Comparison of ENCODE assay signal across 23 cellular contexts in genomic region chrX:28589048-28589447, GRCh38. TPM values are rescaled to one million over a fixed set of nuclear protein-coding genes. Genes with fewer than 3 reads are reported as not detected.
DNase-seq lines count a peak whose midpoint lies in the region; TF ChIP-seq lines count a peak whose summit lies in the region.
"Had no signal": no experiment of that assay in that cellular context is flagged by ENCODE, and none has a peak within 500 bp of the region (broad histone marks: within the 10 kb centered on the region; RNA-seq: fewer than 3 reads in every experiment).

No MANE protein-coding gene starts in this region.

- TF ChIP-seq CTCF in fibroblast of the aortic adventitia (IDR thresholded peaks at IDR 0.05; ENCODE audit: insufficient read depth, low read length) (no peak), lower leg skin (IDR thresholded peaks at IDR 0.05) (no peak)

- DNase-seq in H7: no peak
- no peak for DNase-seq in fibroblast of the aortic adventitia (ENCODE audit: low read depth)
- no peak for DNase-seq in A172 (ENCODE audit: low spot score)
- no peak for DNase-seq in lower leg skin (ENCODE audit: low spot score in 2 of 2)
- DNase-seq in SJCRH30: no peak
- DNase-seq in NCI-H146 treated with DMSO at 0.1 percent for 48 hours (lab: John Stamatoyannopoulos, UW; ENCODE audit: unreplicated experiment): no peak
- DNase-seq: activated CD4-positive, alpha-beta memory T cell treated with anti-CD3 and anti-CD28 coated beads, Interleukin-2, amount 10 ng/mL, durations not matched to agents 7 days and 5 days; activated T-cell treated with anti-CD3 and anti-CD28 coated beads, Interleukin-2, amount 50 U/mL, for 72 hours; AML-193; Caco-2; immature natural killer cell; mesenchymal stem cell; MM.1S; NCI-H187; NCI-H345; nephron progenitor cell; stimulated activated naive CD8-positive, alpha-beta T cell treated with anti-CD3 and anti-CD28 coated beads, Interleukin-15, amount 100 ng/mL, for 72 hours; T-cell; WERI-Rb-1 had no signal

- no peak overlapping the region for H3K9ac ChIP-seq in rectal smooth muscle tissue (ENCODE audit: low read length)

- 37 to 65% methylated on average over 5 of the region's 5 CpGs for WGBS in lower leg skin, 2 donors

- peak overlapping the region; percentile 42 for H3K27ac ChIP-seq in angular gyrus (ENCODE audit: low read depth, low read length)
- H3K27ac ChIP-seq in rectal smooth muscle tissue (ENCODE audit: low read depth, low read length): no peak overlapping the region
- no peak overlapping the region for H3K27ac ChIP-seq in SJCRH30
- H3K27ac ChIP-seq: WERI-Rb-1 had no signal

- H3K4me1 ChIP-seq in rectal smooth muscle tissue (ENCODE audit: control insufficient read depth, insufficient read depth, low read length) (no peaks in the 10 kb centered on the region), SJCRH30 (no peaks in the 10 kb centered on the region)
- H3K4me1 ChIP-seq: Caco-2 had no signal

- H3K27me3 ChIP-seq in H7 (ENCODE audit: control insufficient read depth, insufficient read depth, low read length) (no peaks in the 10 kb centered on the region), rectal smooth muscle tissue (ENCODE audit: control insufficient read depth, insufficient read depth, low read length) (no peaks in the 10 kb centered on the region), SJCRH30 (no peaks in the 10 kb centered on the region)

- H3K36me3 ChIP-seq in H7 (replicated peaks; ENCODE audit: control insufficient read depth, insufficient read depth, low read length) (no peaks in the 10 kb centered on the region), rectal smooth muscle tissue (ENCODE audit: control insufficient read depth, insufficient read depth, low read length) (no peaks in the 10 kb centered on the region), SJCRH30 (no peaks in the 10 kb centered on the region)
- H3K36me3 ChIP-seq: WERI-Rb-1 had no signal

- H3K4me3 ChIP-seq in H7 (ENCODE audit: insufficient read depth, low read depth, low read length) (peak overlapping the region; percentile 8; the same call in 1 of the 2 replicates), fibroblast of the aortic adventitia (ENCODE audit: low read depth, low read length) (peak overlapping the region; percentile 63), rectal smooth muscle tissue (ENCODE audit: low read length) (peak overlapping the region; percentile 17), lower leg skin (ENCODE audit: low read depth, poor library complexity, severe bottlenecking) (no peak overlapping the region), SJCRH30 (no peak overlapping the region)

- H3K9me3 ChIP-seq in SJCRH30 (replicated peaks): no peaks in the 10 kb centered on the region
- H3K9me3 ChIP-seq: Caco-2 had no signal

- intact Hi-C loops in lower leg skin (cut with DNase I; ENCODE audit: low total_unique reads): no loop called here

- TF ChIP-seq POLR2A in lower leg skin (IDR thresholded peaks at IDR 0.05): no peak

RNA-seq across cellular contexts. Expression of gene IL1RAPL1, which starts 1.8 kb away (rescaled TPM):
- total RNA-seq in H7 (2014; rRNA removed; shearing (Covaris generic)): 2.3 and 2.9 TPM in 2 replicates
- total RNA-seq in fibroblast of the aortic adventitia (ENCODE audit: low replicate concordance): 6.0 and 7.1 TPM in 2 replicates
- total RNA-seq in A172 (2014; rRNA removed; shearing (Covaris generic)): 14.9 and 15.5 TPM in 2 replicates
- 1 to 10 TPM in 1 of 4 donors, under 1 TPM in 2, not detected in 1; 0.07 to 1.8 (median 0.10) TPM for total RNA-seq in lower leg skin
- total RNA-seq in SJCRH30 (2014; rRNA removed; shearing (Covaris generic)): not detected in 2 replicates
- total RNA-seq: activated CD4-positive, alpha-beta memory T cell treated with anti-CD3 and anti-CD28 coated beads, Interleukin-2, amount 10 ng/mL, durations not matched to agents 7 days and 5 days; activated T-cell treated with anti-CD3 and anti-CD28 coated beads, Interleukin-2, amount 50 U/mL, for 72 hours; Caco-2; chondrocyte; HepG2; T-cell had no signal

Comparison
In these comparisons a context has a peak if more than half of its experiments do, and no peak if none do; other contexts are left out.
1. H3K4me3 ChIP-seq: peak in H7 (single experiment), fibroblast of the aortic adventitia (single experiment) and rectal smooth muscle tissue (single experiment); none in lower leg skin (single experiment) and SJCRH30 (single experiment).